1 cellular context compared by ENCODE assay signal in genomic region chr3:42130329-42131070, GRCh38.
A peak's percentile ranks its signal among the peaks of the same experiment; 100 is the strongest.
TF ChIP-seq lines count a peak whose summit lies in the region.

No MANE protein-coding gene starts in this region.

TF ChIP-seq in HepG2, 621 proteins besides CTCF, POLR2A, EP300 and RAD21 (continued from another document and continues in another):
- TF ChIP-seq RERE (CRISPR knock-in tag; IDR thresholded peaks at IDR 0.05; ENCODE audit: low read depth) (peak; percentile 90), TP53 (CRISPR knock-in tag; conservative IDR thresholded peaks at IDR 0.05) (no peak; the same call in 1 of the 2 replicates), HMGA1 (CRISPR knock-in tag; conservative IDR thresholded peaks at IDR 0.05) (no peak), FOXA1 (IDR thresholded peaks at IDR 0.05) (peak; percentile 99), FOXA1 (CRISPR knock-in tag; IDR thresholded peaks at IDR 0.05) (peak; percentile 99), PHF20 (CRISPR knock-in tag; IDR thresholded peaks at IDR 0.05) (no peak), ISL2 (CRISPR knock-in tag; IDR thresholded peaks at IDR 0.05) (peak; percentile 99), BCL6 (CRISPR knock-in tag; IDR thresholded peaks at IDR 0.05) (peak; percentile 94), ZNF251 (CRISPR knock-in tag; IDR thresholded peaks at IDR 0.05) (no peak), PHF8 (CRISPR knock-in tag; IDR thresholded peaks at IDR 0.05) (no peak), ZNF660 (CRISPR knock-in tag; IDR thresholded peaks at IDR 0.05; ENCODE audit: borderline replicate concordance, low read depth) (no peak), DPF2 (CRISPR knock-in tag; IDR thresholded peaks at IDR 0.05; ENCODE audit: borderline replicate concordance, low read depth) (peak; percentile 99), ZNF577 (CRISPR knock-in tag; IDR thresholded peaks at IDR 0.05; ENCODE audit: borderline replicate concordance, low read depth) (no peak), SKIL (CRISPR knock-in tag; IDR thresholded peaks at IDR 0.05; ENCODE audit: borderline replicate concordance) (peak; percentile 61; the same call in 1 of the 2 replicates), ZNF616 (CRISPR knock-in tag; IDR thresholded peaks at IDR 0.05; ENCODE audit: low read depth) (no peak), FOXO1 (CRISPR knock-in tag; IDR thresholded peaks at IDR 0.05) (peak; percentile 93), FOSL1 (CRISPR knock-in tag; IDR thresholded peaks at IDR 0.05; ENCODE audit: borderline replicate concordance) (peak; percentile 95), ZXDC (CRISPR knock-in tag; IDR thresholded peaks at IDR 0.05) (no peak), ZFP82 (CRISPR knock-in tag; IDR thresholded peaks at IDR 0.05; ENCODE audit: borderline replicate concordance) (0 out of 2 replicates have a peak, but pooled peaks have one; percentile 38), RAD51 (IDR thresholded peaks at IDR 0.05; ENCODE audit: borderline replicate concordance) (no peak), ZNF562 (CRISPR knock-in tag; IDR thresholded peaks at IDR 0.05; ENCODE audit: borderline replicate concordance) (no peak), FOXM1 (CRISPR knock-in tag; IDR thresholded peaks at IDR 0.05) (no peak), ZNF451 (CRISPR knock-in tag; IDR thresholded peaks at IDR 0.05) (no peak), ZNF510 (CRISPR knock-in tag; IDR thresholded peaks at IDR 0.05; ENCODE audit: low read depth) (no peak), ZNF274 (CRISPR knock-in tag; IDR thresholded peaks at IDR 0.05) (no peak), FOXP1 (IDR thresholded peaks at IDR 0.05) (peak; percentile 62), FOXP1 (CRISPR knock-in tag; IDR thresholded peaks at IDR 0.05) (peak; percentile 86), ZNF24 (IDR thresholded peaks at IDR 0.05) (no peak), HNRNPH1 (optimal IDR thresholded peaks at IDR 0.05; ENCODE audit: low read depth, low read length) (no peak), MXI1 (IDR thresholded peaks at IDR 0.05; ENCODE audit: borderline replicate concordance, low read depth, low read length) (peak; percentile 36; the same call in 1 of the 3 replicates), ZNF441 (CRISPR knock-in tag; IDR thresholded peaks at IDR 0.05; ENCODE audit: borderline replicate concordance) (no peak), NR1H2 (CRISPR knock-in tag; IDR thresholded peaks at IDR 0.05; ENCODE audit: borderline replicate concordance, low read depth) (no peak), HMGXB4 (CRISPR knock-in tag; IDR thresholded peaks at IDR 0.05; ENCODE audit: borderline replicate concordance in 1 of 2, low read depth in 1 of 2) (no peak), NCOR1 (IDR thresholded peaks at IDR 0.05; ENCODE audit: borderline replicate concordance, low read length) (peak; percentile 97), ZNF724P (CRISPR knock-in tag; IDR thresholded peaks at IDR 0.05; ENCODE audit: borderline replicate concordance) (no peak), ZNF543 (CRISPR knock-in tag; IDR thresholded peaks at IDR 0.05) (0 out of 2 replicates have a peak, but pooled peaks have one; percentile 50), HIVEP1 (CRISPR knock-in tag; IDR thresholded peaks at IDR 0.05) (no peak), MBD4 (IDR thresholded peaks at IDR 0.05; ENCODE audit: borderline replicate concordance, low read length) (peak; percentile 97), SRF (IDR thresholded peaks at IDR 0.05; ENCODE audit: low read depth, low read length) (no peak; the same call in 1 of the 2 replicates), FIP1L1 (IDR thresholded peaks at IDR 0.05; ENCODE audit: borderline replicate concordance, insufficient read depth, low read depth, low read length) (no peak), MED1 (CRISPR knock-in tag; IDR thresholded peaks at IDR 0.05) (peak; percentile 84), ZNF629 (CRISPR knock-in tag; conservative IDR thresholded peaks at IDR 0.05) (peak; percentile 35), RFX3 (CRISPR knock-in tag; IDR thresholded peaks at IDR 0.05) (no peak), PTBP1 (IDR thresholded peaks at IDR 0.05; ENCODE audit: low read depth, low read length, poor library complexity, severe bottlenecking) (no peak), ZFP36 (IDR thresholded peaks at IDR 0.05; ENCODE audit: borderline replicate concordance, low read depth, low read length, partially characterized antibody) (no peak), ONECUT2 (CRISPR knock-in tag; IDR thresholded peaks at IDR 0.05) (peak; percentile 83), RBM22 (optimal IDR thresholded peaks at IDR 0.05; ENCODE audit: low read length) (no peak), NFKB2 (CRISPR knock-in tag; IDR thresholded peaks at IDR 0.05; ENCODE audit: borderline replicate concordance) (no peak), IRX3 (CRISPR knock-in tag; IDR thresholded peaks at IDR 0.05; ENCODE audit: borderline replicate concordance, low read depth) (no peak)
- TF ChIP-seq, protein P1, sequence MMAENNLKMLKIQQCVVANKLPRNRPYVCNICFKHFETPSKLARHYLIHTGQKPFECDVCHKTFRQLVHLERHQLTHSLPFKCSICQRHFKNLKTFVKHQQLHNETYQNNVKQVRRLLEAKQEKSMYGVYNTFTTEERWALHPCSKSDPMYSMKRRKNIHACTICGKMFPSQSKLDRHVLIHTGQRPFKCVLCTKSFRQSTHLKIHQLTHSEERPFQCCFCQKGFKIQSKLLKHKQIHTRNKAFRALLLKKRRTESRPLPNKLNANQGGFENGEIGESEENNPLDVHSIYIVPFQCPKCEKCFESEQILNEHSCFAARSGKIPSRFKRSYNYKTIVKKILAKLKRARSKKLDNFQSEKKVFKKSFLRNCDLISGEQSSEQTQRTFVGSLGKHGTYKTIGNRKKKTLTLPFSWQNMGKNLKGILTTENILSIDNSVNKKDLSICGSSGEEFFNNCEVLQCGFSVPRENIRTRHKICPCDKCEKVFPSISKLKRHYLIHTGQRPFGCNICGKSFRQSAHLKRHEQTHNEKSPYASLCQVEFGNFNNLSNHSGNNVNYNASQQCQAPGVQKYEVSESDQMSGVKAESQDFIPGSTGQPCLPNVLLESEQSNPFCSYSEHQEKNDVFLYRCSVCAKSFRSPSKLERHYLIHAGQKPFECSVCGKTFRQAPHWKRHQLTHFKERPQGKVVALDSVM (CRISPR knock-in tag; IDR thresholded peaks at IDR 0.05) = 0 out of 2 replicates have a peak, but pooled peaks have one; percentile 17
- TF ChIP-seq, protein P2, sequence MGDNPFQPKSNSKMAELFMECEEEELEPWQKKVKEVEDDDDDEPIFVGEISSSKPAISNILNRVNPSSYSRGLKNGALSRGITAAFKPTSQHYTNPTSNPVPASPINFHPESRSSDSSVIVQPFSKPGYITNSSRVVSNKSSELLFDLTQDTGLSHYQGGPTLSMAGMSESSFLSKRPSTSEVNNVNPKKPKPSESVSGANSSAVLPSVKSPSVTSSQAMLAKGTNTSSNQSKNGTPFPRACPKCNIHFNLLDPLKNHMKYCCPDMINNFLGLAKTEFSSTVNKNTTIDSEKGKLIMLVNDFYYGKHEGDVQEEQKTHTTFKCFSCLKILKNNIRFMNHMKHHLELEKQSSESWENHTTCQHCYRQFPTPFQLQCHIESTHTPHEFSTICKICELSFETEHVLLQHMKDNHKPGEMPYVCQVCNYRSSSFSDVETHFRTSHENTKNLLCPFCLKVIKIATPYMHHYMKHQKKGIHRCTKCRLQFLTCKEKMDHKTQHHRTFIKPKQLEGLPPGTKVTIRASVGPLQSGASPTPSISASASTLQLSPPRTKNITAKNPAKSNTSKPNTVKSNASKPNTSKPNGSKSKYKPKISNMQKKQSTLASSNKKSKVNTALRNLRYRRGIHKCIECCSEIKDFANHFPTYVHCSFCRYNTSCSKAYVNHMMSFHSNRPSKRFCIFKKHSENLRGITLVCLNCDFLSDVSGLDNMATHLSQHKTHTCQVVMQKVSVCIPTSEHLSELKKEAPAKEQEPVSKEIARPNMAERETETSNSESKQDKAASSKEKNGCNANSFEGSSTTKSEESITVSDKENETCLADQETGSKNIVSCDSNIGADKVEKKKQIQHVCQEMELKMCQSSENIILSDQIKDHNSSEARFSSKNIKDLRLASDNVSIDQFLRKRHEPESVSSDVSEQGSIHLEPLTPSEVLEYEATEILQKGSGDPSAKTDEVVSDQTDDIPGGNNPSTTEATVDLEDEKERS (CRISPR knock-in tag; IDR thresholded peaks at IDR 0.05) = no peak
- TF ChIP-seq, protein P3, sequence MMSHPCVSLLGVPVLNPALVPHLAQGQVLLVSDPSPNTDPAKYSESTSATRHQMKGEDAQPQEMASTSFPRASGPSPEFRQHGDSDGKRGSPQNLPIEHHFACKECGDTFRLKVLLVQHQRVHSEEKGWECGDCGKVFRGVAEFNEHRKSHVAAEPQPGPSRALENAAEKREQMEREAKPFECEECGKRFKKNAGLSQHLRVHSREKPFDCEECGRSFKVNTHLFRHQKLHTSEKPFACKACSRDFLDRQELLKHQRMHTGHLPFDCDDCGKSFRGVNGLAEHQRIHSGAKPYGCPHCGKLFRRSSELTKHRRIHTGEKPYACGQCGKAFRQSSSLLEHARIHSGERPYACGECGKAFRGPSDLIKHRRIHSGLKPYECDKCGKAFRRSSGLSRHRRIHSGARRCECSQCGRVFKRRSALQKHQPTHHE (CRISPR knock-in tag; IDR thresholded peaks at IDR 0.05; ENCODE audit: borderline replicate concordance) = no peak
